21 cellular contexts compared by ENCODE assay signal in genomic region chr9:116151199-116151598, GRCh38. TPM values are rescaled to one million over a fixed set of nuclear protein-coding genes. Genes with fewer than 3 reads are reported as not detected.
A peak's percentile ranks its signal among the peaks of the same experiment; 100 is the strongest.
DNase-seq lines count a peak whose midpoint lies in the region; ATAC-seq, FAIRE-seq and TF ChIP-seq lines count a peak whose summit lies in the region.
"Had no signal": no experiment of that assay in that cellular context is flagged by ENCODE, and none has a peak within 500 bp of the region (broad histone marks: within the 10 kb centered on the region; RNA-seq: fewer than 3 reads in every experiment).

No MANE protein-coding gene starts in this region.

- H4K20me1 ChIP-seq in HepG2 (ENCODE audit: insufficient read depth, low read length), result no peaks in the 10 kb centered on the region

- CTCF ChIA-PET in A673 (lab: Charles Lee), result no interaction called here
- CTCF ChIA-PET in HepG2 (lab: Yijun Ruan, JAX; ENCODE audit: low intra/inter-chr PET ratio, low total read pairs), result interaction anchor here (1.9 kb wide), 1 partner anchor 510 kb away, joined by 4 read pairs; no protein-coding TSS in a partner anchor

- no peak overlapping the region for H2AFZ ChIP-seq in HepG2 (ENCODE audit: low read length)

- H3K27me3 ChIP-seq in A673 (replicated peaks; ENCODE audit: insufficient read depth, low read depth, low read length, poor library complexity) (no peaks in the 10 kb centered on the region), RWPE2 (ENCODE audit: insufficient read depth, poor library complexity, severe bottlenecking) (peaks cover 12% of the 10 kb centered on the region), endodermal cell (ENCODE audit: control insufficient read depth, insufficient read depth, low read length, poor library complexity, severe bottlenecking) (peaks cover 43% of the 10 kb centered on the region), HepG2 (ENCODE audit: control insufficient read depth in 1 of 2, insufficient read depth in 2 of 2, low read length in 2 of 2) (peaks cover 8 to 27% of the 10 kb centered on the region in 2 experiments; a peak in 4 of 5 replicates)

- H3K9ac ChIP-seq in endodermal cell (ENCODE audit: extremely low read depth, low read length, poor library complexity, severe bottlenecking) (no peak overlapping the region), HepG2 (ENCODE audit: insufficient read depth, low read depth, low read length) (no peak overlapping the region)
- H3K9ac ChIP-seq: BLaER1 treated with 17β-estradiol and CSF1 and Interleukin-3, amounts not matched to agents 10 nM and 100 nM had no signal

- H3K4me1 ChIP-seq in A673 (ENCODE audit: insufficient read depth, low read length, poor library complexity, severe bottlenecking) (peaks cover 61% of the 10 kb centered on the region), RWPE2 (ENCODE audit: insufficient read depth, poor library complexity, severe bottlenecking) (peaks cover 11% of the 10 kb centered on the region), endodermal cell (ENCODE audit: control insufficient read depth, insufficient read depth, low read length) (peaks cover 3% of the 10 kb centered on the region), HepG2 (ENCODE audit: insufficient read depth, low read length) (no peaks in the 10 kb centered on the region)

- no peak for TF ChIP-seq CTCF in A673 (conservative IDR thresholded peaks at IDR 0.05; ENCODE audit: low read depth, low read length)
- TF ChIP-seq CTCF in RWPE2 (IDR thresholded peaks at IDR 0.05; ENCODE audit: poor library complexity, severe bottlenecking), result no peak
- TF ChIP-seq CTCF in endodermal cell (conservative IDR thresholded peaks at IDR 0.05), result peak; percentile 53
- TF ChIP-seq CTCF in osteocyte (IDR thresholded peaks at IDR 0.05), result no peak
- TF ChIP-seq CTCF in HepG2 (CRISPR knock-in tag; IDR thresholded peaks at IDR 0.05), result no peak

- WGBS in endodermal cell (ENCODE audit: insufficient coverage in 1 of 2, insufficient read length in 1 of 2), 2 experiments, result 78 to 91% methylated on average over 3 to 4 of the region's 4 CpGs
- 2% methylated on average over 4 of the region's 4 CpGs for WGBS in HepG2 (ENCODE audit: low lambda C conversion rate)

- DNase-seq in A673 (ENCODE audit: low spot score), result no peak
- DNase-seq in RWPE2 (ENCODE audit: low spot score), result no peak
- DNase-seq in endodermal cell, result no peak
- DNase-seq in osteocyte (ENCODE audit: extremely low spot score, unreplicated experiment), result no peak
- DNase-seq in HepG2 (ENCODE audit: low spot score), result no peak
- no peak for DNase-seq in frontal cortex (ENCODE audit: low spot score in 2 of 2)
- DNase-seq in NOMO-1 (lab: John Stamatoyannopoulos, UW; ENCODE audit: unreplicated experiment in 2 of 2), result no peak
- DNase-seq: Calu3; CD8-positive, alpha-beta T cell; GF-D8; NCI-H1092 treated with DMSO at 0.1 percent for 48 hours; NCI-H146; NCI-H2081; PC-3; RPMI8226; SIG-M5; SW 1271 had no signal

- in situ Hi-C loops in HepG2 (cut with HindIII; ENCODE audit: extremely low pct_ligation_motif_present, low pct_unique_long_range_greater_than_20kb), result loop anchor here (5.0 to 25.0 kb wide), 3 partner anchors 421 to 564 kb away; no protein-coding TSS in a partner anchor

- no peak for TF ChIP-seq RAD21 in HepG2 (CRISPR knock-in tag; IDR thresholded peaks at IDR 0.05)

- peaks cover 54% of the 10 kb centered on the region for H3K27me3 Mint-ChIP-seq in endodermal cell (ENCODE audit: insufficient read depth)
- H3K27me3 Mint-ChIP-seq in osteocyte (ENCODE audit: unreplicated experiment), result no peaks in the 10 kb centered on the region

- H3K36me3 ChIP-seq in A673 (ENCODE audit: insufficient read depth, low read length, poor library complexity, severe bottlenecking) (no peaks in the 10 kb centered on the region), RWPE2 (ENCODE audit: low read depth) (no peaks in the 10 kb centered on the region), endodermal cell (ENCODE audit: control insufficient read depth, insufficient read depth, low read length) (no peaks in the 10 kb centered on the region), HepG2 (replicated peaks in 1 of 2; ENCODE audit: control insufficient read depth in 1 of 2, insufficient read depth in 2 of 2, low read length in 2 of 2) (no peaks in the 10 kb centered on the region)
- H3K36me3 ChIP-seq: BLaER1 treated with 17β-estradiol and CSF1 and Interleukin-3, amounts not matched to agents 10 nM and 100 nM had no signal

- H3K4me2 ChIP-seq in HepG2 (ENCODE audit: low read depth, low read length), result no peak overlapping the region
- H3K4me2 ChIP-seq: BLaER1 treated with 17β-estradiol and CSF1 and Interleukin-3, amounts not matched to agents 10 nM and 100 nM had no signal

- H3K4me1 Mint-ChIP-seq in endodermal cell, result peaks cover 25% of the 10 kb centered on the region
- peaks cover 50% of the 10 kb centered on the region for H3K4me1 Mint-ChIP-seq in osteocyte (ENCODE audit: unreplicated experiment)

- H3K27ac Mint-ChIP-seq in endodermal cell (no peak overlapping the region), osteocyte (ENCODE audit: unreplicated experiment) (peak overlapping the region; percentile 96)
- H3K27ac Mint-ChIP-seq: CD8-positive, alpha-beta T cell had no signal

- no peaks in the 10 kb centered on the region for H3K79me2 ChIP-seq in HepG2 (ENCODE audit: insufficient read depth, low read length)

- POLR2A ChIA-PET in A673 (lab: Charles Lee; ENCODE audit: low non-redundant PET) (no interaction called here), HepG2 (lab: Yijun Ruan, JAX) (no interaction called here)

- TF ChIP-seq EP300 in HepG2 (IDR thresholded peaks at IDR 0.05; ENCODE audit: low read depth in 2 of 2, low read length in 2 of 2), result no peak
- TF ChIP-seq EP300 in HepG2 (CRISPR knock-in tag; IDR thresholded peaks at IDR 0.05; ENCODE audit: borderline replicate concordance), result no peak

- H3K4me3 Mint-ChIP-seq in endodermal cell, result no peak overlapping the region
- no peak overlapping the region for H3K4me3 Mint-ChIP-seq in osteocyte (ENCODE audit: unreplicated experiment)
- H3K4me3 Mint-ChIP-seq: CD8-positive, alpha-beta T cell had no signal

- no TSS peak for BruUV-seq in A673 (replicated peaks; lab: Mats Ljungman, UMichigan)
- BruUV-seq in HepG2 (replicated peaks; lab: Mats Ljungman, UMichigan), result no TSS peak

- H3K4me3 ChIP-seq in A673 (ENCODE audit: low read depth, low read length, poor library complexity, severe bottlenecking) (no peak overlapping the region), RWPE2 (ENCODE audit: severe bottlenecking) (no peak overlapping the region), endodermal cell (ENCODE audit: low read length) (no peak overlapping the region), HepG2 (replicated peaks in 1 of 3; ENCODE audit: insufficient read depth in 1 of 3, low read depth in 2 of 3, low read length in 3 of 3) (no peak overlapping the region)
- H3K4me3 ChIP-seq: BLaER1 treated with 17β-estradiol and CSF1 and Interleukin-3, amounts not matched to agents 10 nM and 100 nM had no signal

- no peaks in the 10 kb centered on the region for H3K9me3 Mint-ChIP-seq in endodermal cell
- H3K9me3 Mint-ChIP-seq in osteocyte (ENCODE audit: unreplicated experiment), result no peaks in the 10 kb centered on the region
- H3K9me3 Mint-ChIP-seq: CD8-positive, alpha-beta T cell had no signal

- FAIRE-seq in HepG2 (lab: Jason Lieb, UNC) (no peak), frontal cortex (lab: Jason Lieb, UNC) (no peak)

- no peaks in the 10 kb centered on the region for H3K9me3 ChIP-seq in A673 (ENCODE audit: low read depth, low read length, poor library complexity, severe bottlenecking)
- no peaks in the 10 kb centered on the region for H3K9me3 ChIP-seq in RWPE2 (ENCODE audit: severe bottlenecking)
- H3K9me3 ChIP-seq in endodermal cell (ENCODE audit: control insufficient read depth, low read length), result no peaks in the 10 kb centered on the region
- no peaks in the 10 kb centered on the region for H3K9me3 ChIP-seq in HepG2 (ENCODE audit: low read length)
- H3K9me3 ChIP-seq: BLaER1 treated with 17β-estradiol and CSF1 and Interleukin-3, amounts not matched to agents 10 nM and 100 nM had no signal

- H3K27ac ChIP-seq in A673 (ENCODE audit: low read depth, low read length, poor library complexity, severe bottlenecking), result peak overlapping the region; percentile 93
- peak overlapping the region; percentile 49 for H3K27ac ChIP-seq in RWPE2 (ENCODE audit: poor library complexity, severe bottlenecking)
- no peak overlapping the region for H3K27ac ChIP-seq in endodermal cell (ENCODE audit: low read depth, low read length)
- no peak overlapping the region for H3K27ac ChIP-seq in HepG2 (ENCODE audit: extremely low read length, insufficient read depth, low read length)
- H3K27ac ChIP-seq: BLaER1 treated with 17β-estradiol and CSF1 and Interleukin-3, amounts not matched to agents 10 nM and 100 nM had no signal

- no peak for ATAC-seq in RWPE2 (ENCODE audit: low read depth)
- no peak for ATAC-seq in HepG2
- ATAC-seq in HG03159 (IDR thresholded peaks at IDR 0.05; ENCODE audit: unreplicated experiment), result no peak
- ATAC-seq: CD8-positive, alpha-beta T cell; HCT116; PC-3 had no signal

- no peak for TF ChIP-seq POLR2A in HepG2 (IDR thresholded peaks at IDR 0.05; ENCODE audit: insufficient read depth in 1 of 2, low read depth in 2 of 2, low read length in 2 of 2)

- H3K36me3 Mint-ChIP-seq in endodermal cell (ENCODE audit: low read depth) (no peaks in the 10 kb centered on the region), osteocyte (ENCODE audit: unreplicated experiment) (peaks cover 7% of the 10 kb centered on the region)
- H3K36me3 Mint-ChIP-seq: CD8-positive, alpha-beta T cell had no signal

- intact Hi-C loops in A673 (cut with micrococcal nuclease; ENCODE audit: unreplicated experiment), result loop anchor here (5.0 to 10.0 kb wide), 6 partner anchors 214 to 559 kb away; no protein-coding TSS in a partner anchor
- intact Hi-C loops in HepG2 (cut with micrococcal nuclease; ENCODE audit: unreplicated experiment), result loop anchor here (2.0 to 5.0 kb wide), 2 partner anchors 268 to 559 kb away; no protein-coding TSS in a partner anchor

RNA-seq across cellular contexts. Expression of gene PAPPA, which starts 2.4 kb away (rescaled TPM):
- total RNA-seq in A673 (2021) (44.0 and 47.4 TPM in 2 replicates), endodermal cell (under 1 TPM; 0.09 TPM), osteocyte (214 and 229 TPM in 2 replicates), HepG2 (2016; rRNA removed; fragmentation: Illumina TruSeq; extraction: Trizol) (0.08 and 0.09 TPM in 2 replicates), frontal cortex (under 0.01 TPM)
- polyA plus RNA-seq in endodermal cell (2013, experiment 1 of 2), result 4.1 TPM
- 4.0 TPM for polyA plus RNA-seq in endodermal cell (2013, experiment 2 of 2)
- not detected in 2 replicates for total RNA-seq in HepG2 (2016; cell fraction: cytosol; rRNA removed; fragmentation: Illumina TruSeq; extraction: Trizol; ENCODE audit: low read depth)
- total RNA-seq in HepG2 (2016; cell fraction: insoluble cytoplasmic fraction; rRNA removed; fragmentation: Illumina TruSeq; extraction: Trizol), result 0.09 and 0.12 TPM in 2 replicates
- total RNA-seq in HepG2 (2016; cell fraction: membrane; rRNA removed; fragmentation: Illumina TruSeq; extraction: Trizol), result 0.03 TPM in 2 replicates
- total RNA-seq in HepG2 (2016; cell fraction: nucleus; rRNA removed; fragmentation: Illumina TruSeq; extraction: Trizol), result 0.06 TPM in 2 replicates
- 0.08 and 0.11 TPM in 2 replicates for polyA plus RNA-seq in HepG2 (2011; rRNA removed)
- 0.04 and 0.09 TPM in 2 replicates for polyA plus RNA-seq in HepG2 (2011; cell fraction: cytosol; rRNA removed)
- polyA plus RNA-seq in HepG2 (2011; cell fraction: nucleus; rRNA removed), result 0.14 TPM in 2 replicates
- polyA plus RNA-seq in HepG2 (2012), result 0.24 and 0.51 TPM in 2 replicates
- polyA plus RNA-seq in HepG2 (2016; cell fraction: cytosol; fragmentation: Illumina TruSeq; extraction: Trizol; ENCODE audit: low read depth), result not detected in 2 replicates
- 0.07 and 0.09 TPM in 2 replicates for polyA plus RNA-seq in HepG2 (2016; cell fraction: insoluble cytoplasmic fraction; fragmentation: Illumina TruSeq; extraction: Trizol; ENCODE audit: low read depth)
- 0.02 TPM in 1 of 2 replicates, not detected in the other for polyA plus RNA-seq in HepG2 (2016; cell fraction: membrane; fragmentation: Illumina TruSeq; extraction: Trizol; ENCODE audit: low read depth)
- polyA plus RNA-seq in HepG2 (2016; cell fraction: nucleus; fragmentation: Illumina TruSeq; extraction: Trizol; ENCODE audit: insufficient read depth, low read depth), result 0.09 and 0.75 TPM in 2 replicates
- 0.16 and 9.2 TPM in 2 replicates for polyA minus RNA-seq in HepG2 (2011; rRNA and poly(A)+ RNA removed; ENCODE audit: low replicate concordance)
- 0.09 and 0.10 TPM in 2 replicates for polyA minus RNA-seq in HepG2 (2011; cell fraction: cytosol; rRNA and poly(A)+ RNA removed)
- polyA minus RNA-seq in HepG2 (2011; cell fraction: nucleus; rRNA and poly(A)+ RNA removed), result 0.13 and 0.75 TPM in 2 replicates
- total RNA-seq: A172; Calu3; CD8-positive, alpha-beta T cell; PC-3 had no signal

Comparison
In these comparisons a context has a peak if more than half of its experiments do, and no peak if none do; other contexts are left out.
1. H3K27ac ChIP-seq: peak in A673 (single experiment) and RWPE2 (single experiment); none in endodermal cell (single experiment) and HepG2 (single experiment).
2. RNA of gene PAPPA, which starts 2.4 kb away (total RNA-seq): 214 to 229 TPM in osteocyte and 44.0 to 47.4 TPM in A673; 0.03 to 0.12 TPM in HepG2, 0.09 TPM in endodermal cell and under 0.01 TPM in frontal cortex (single experiment); every median in the first group is over 10 times any median in the second.